ENCODE assay signal across 12 cellular contexts in genomic region chr6:89950879-89951391, GRCh38. TPM values are rescaled to one million over a fixed set of nuclear protein-coding genes. Genes with fewer than 3 reads are reported as not detected.
DNase-seq lines count a peak whose midpoint lies in the region; ATAC-seq and TF ChIP-seq lines count a peak whose summit lies in the region.
"Had no signal": no experiment of that assay in that cellular context is flagged by ENCODE, and none has a peak within 500 bp of the region (broad histone marks: within the 10 kb centered on the region; RNA-seq: fewer than 3 reads in every experiment).

No MANE protein-coding gene starts in this region.

- H3K23ac ChIP-seq in neuronal stem cell (ENCODE audit: low read depth, low read length, poor library complexity): no peak overlapping the region

- H2AFZ ChIP-seq in neural progenitor cell (replicated peaks) (no peak overlapping the region), neuronal stem cell (ENCODE audit: low read length) (no peak overlapping the region)

- H3K9ac ChIP-seq in neural progenitor cell (no peak overlapping the region), neuronal stem cell (ENCODE audit: low read depth, low read length, poor library complexity) (no peak overlapping the region)

- H3K4me3 ChIP-seq in Panc1 (ENCODE audit: low read depth in 2 of 2, low read length in 2 of 2): no peak overlapping the region
- H3K4me3 ChIP-seq in cardiac fibroblast (replicated peaks in 1 of 2; ENCODE audit: low read depth in 2 of 2, low read length in 2 of 2): no peak overlapping the region
- no peak overlapping the region for H3K4me3 ChIP-seq in neural progenitor cell
- no peak overlapping the region for H3K4me3 ChIP-seq in neuronal stem cell (ENCODE audit: low read length in 2 of 2)

- H3K27ac Mint-ChIP-seq in neural progenitor cell: peak overlapping the region; percentile 79

- H3K4me1 ChIP-seq in Panc1 (ENCODE audit: control insufficient read depth, insufficient read depth, low read length) (peaks cover 21% of the 10 kb centered on the region), neural progenitor cell (peaks cover 20% of the 10 kb centered on the region), neuronal stem cell (ENCODE audit: control insufficient read depth in 2 of 2, insufficient read depth in 1 of 2, low read depth in 1 of 2, low read length in 2 of 2) (peaks cover 8 to 15% of the 10 kb centered on the region in 2 donors)

- H3K79me2 ChIP-seq in neural progenitor cell (ENCODE audit: low read depth): no peaks in the 10 kb centered on the region

- no peaks in the 10 kb centered on the region for H3K9me3 Mint-ChIP-seq in neural progenitor cell

- H3K18ac ChIP-seq in neuronal stem cell (ENCODE audit: low read length): no peak overlapping the region

- H3K4me3 Mint-ChIP-seq in neural progenitor cell: no peak overlapping the region

- no peak overlapping the region for H2BK120ac ChIP-seq in neuronal stem cell (ENCODE audit: low read depth, low read length)

- no peak for TF ChIP-seq CTCF in Panc1 (IDR thresholded peaks at IDR 0.05)
- no peak for TF ChIP-seq CTCF in cardiac fibroblast (IDR thresholded peaks at IDR 0.05; ENCODE audit: low read depth, low read length)
- no peak for TF ChIP-seq CTCF in neural progenitor cell (IDR thresholded peaks at IDR 0.05)

- peaks cover 34% of the 10 kb centered on the region for H3K4me1 Mint-ChIP-seq in neural progenitor cell

- no peak overlapping the region for H2AK5ac ChIP-seq in neuronal stem cell (ENCODE audit: low read depth, low read length)

- H3K14ac ChIP-seq in neuronal stem cell (ENCODE audit: low read length): no peak overlapping the region

- no peaks in the 10 kb centered on the region for H3K27me3 ChIP-seq in Panc1 (ENCODE audit: control insufficient read depth, insufficient read depth, low read length)
- H3K27me3 ChIP-seq in neural progenitor cell: no peaks in the 10 kb centered on the region
- no peaks in the 10 kb centered on the region for H3K27me3 ChIP-seq in neuronal stem cell (ENCODE audit: control insufficient read depth in 3 of 3, insufficient read depth in 3 of 3, low read depth in 1 of 3, low read length in 3 of 3)

- H3K4ac ChIP-seq in neuronal stem cell (ENCODE audit: low read length): no peak overlapping the region

- H3K36me3 ChIP-seq in Panc1 (ENCODE audit: control insufficient read depth, insufficient read depth, low read length): no peaks in the 10 kb centered on the region
- no peaks in the 10 kb centered on the region for H3K36me3 ChIP-seq in neural progenitor cell
- H3K36me3 ChIP-seq in neuronal stem cell (replicated peaks in 1 of 2; ENCODE audit: control insufficient read depth in 2 of 2, insufficient read depth in 2 of 2, low read length in 2 of 2): peaks cover 7 to 8% of the 10 kb centered on the region in 2 donors

- no peak overlapping the region for H3K4me2 ChIP-seq in neural progenitor cell
- no peak overlapping the region for H3K4me2 ChIP-seq in neuronal stem cell (ENCODE audit: insufficient read depth, low read length, poor library complexity, severe bottlenecking)

- POLR2A ChIA-PET in Panc1 (lab: Charles Lee): no interaction called here

- peaks cover 17% of the 10 kb centered on the region for H3K36me3 Mint-ChIP-seq in neural progenitor cell

- no peak overlapping the region for H2BK5ac ChIP-seq in neuronal stem cell (ENCODE audit: low read length)

- H3K27ac ChIP-seq in Panc1 (ENCODE audit: low read length): peak overlapping the region; percentile 69
- H3K27ac ChIP-seq in neural progenitor cell: no peak overlapping the region
- no peak overlapping the region for H3K27ac ChIP-seq in neuronal stem cell (replicated peaks; ENCODE audit: low read length)

- DNase-seq in ELF-1 (ENCODE audit: low read depth, low spot score): peak; percentile 50
- DNase-seq in Panc1 (ENCODE audit: low read depth, low spot score): no peak
- DNase-seq in cardiac fibroblast (ENCODE audit: low read depth in 2 of 2): peak; percentile 22 to 61
- no peak for DNase-seq in neural progenitor cell (ENCODE audit: low spot score)
- no peak for DNase-seq in neuronal stem cell (ENCODE audit: low spot score)
- no peak for DNase-seq in activated T-cell treated with anti-CD3 and anti-CD28 coated beads, Interleukin-2, amount 50 U/mL, for 48 hours
- DNase-seq in DMS 273 (lab: John Stamatoyannopoulos, UW; ENCODE audit: unreplicated experiment): no peak
- DNase-seq: cortex of kidney had no signal

- H4K91ac ChIP-seq in neuronal stem cell (ENCODE audit: low read depth, low read length, poor library complexity): no peak overlapping the region

- H3F3A ChIP-seq in neural progenitor cell (ENCODE audit: low read depth): peaks cover 11% of the 10 kb centered on the region

- no TSS peak for BruUV-seq in Panc1 (replicated peaks; lab: Mats Ljungman, UMichigan)

- H2BK15ac ChIP-seq in neuronal stem cell (ENCODE audit: low read length): no peak overlapping the region

- ATAC-seq in Panc1 (peak; percentile 18), HG03095 (IDR thresholded peaks at IDR 0.05; ENCODE audit: unreplicated experiment) (no peak)

- no peaks in the 10 kb centered on the region for H3K79me1 ChIP-seq in neuronal stem cell (ENCODE audit: low read depth, low read length)

- H3K9me3 ChIP-seq in Panc1 (ENCODE audit: control insufficient read depth, insufficient read depth, low read depth, low read length) (no peaks in the 10 kb centered on the region), neural progenitor cell (ENCODE audit: low read depth) (no peaks in the 10 kb centered on the region), neuronal stem cell (replicated peaks in 1 of 2; ENCODE audit: control insufficient read depth in 2 of 2, insufficient read depth in 1 of 2, low read depth in 1 of 2, low read length in 2 of 2) (no peaks in the 10 kb centered on the region)

- H4K20me1 ChIP-seq in neural progenitor cell (ENCODE audit: low read depth): no peaks in the 10 kb centered on the region

- no peak overlapping the region for H2BK12ac ChIP-seq in neuronal stem cell (ENCODE audit: low read length)

- peaks cover 5% of the 10 kb centered on the region for H3K27me3 Mint-ChIP-seq in neural progenitor cell (ENCODE audit: insufficient read depth, low read depth)

- CTCF ChIA-PET in Panc1 (lab: Charles Lee): interaction anchor here (0.7 to 2.3 kb wide), 2 partner anchors 10 to 310 kb away, joined by 3 to 12 read pairs; no protein-coding TSS in a partner anchor

- intact Hi-C loops in Panc1 (cut with micrococcal nuclease; ENCODE audit: unreplicated experiment): no loop called here

- in situ Hi-C loops in Panc1 (cut with HindIII; ENCODE audit: low pct_unique_long_range_greater_than_20kb, low sequenced_read_pairs): no loop called here

- H4K8ac ChIP-seq in neuronal stem cell (ENCODE audit: low read depth, low read length): no peak overlapping the region

- WGBS in neuronal stem cell (ENCODE audit: extremely low coverage in 2 of 2, insufficient read length in 2 of 2, insufficient replicate concordance in 1 of 2), 2 donors: no CpG with 5 or more reads among the region's 15 CpGs

RNA-seq across cellular contexts. Expression of gene GJA10, which starts 56.7 kb away (rescaled TPM):
- not detected for total RNA-seq in Panc1 (2021; ENCODE audit: unreplicated experiment)
- polyA plus RNA-seq in Panc1 (2012; ENCODE audit: insufficient read length): not detected
- total RNA-seq in neural progenitor cell (ENCODE audit: low replicate concordance): 0.37 TPM in 1 of 2 replicates, not detected in the other
- polyA plus RNA-seq in neuronal stem cell (2013, experiment 1 of 2): 0.74 TPM
- 0.76 TPM for polyA plus RNA-seq in neuronal stem cell (2013, experiment 2 of 2)
- total RNA-seq: lower leg skin, NCI-H460, renal cortical epithelial cell had no signal

Comparison
In these comparisons a context has a peak if more than half of its experiments do, and no peak if none do; other contexts are left out.
1. DNase-seq: peak in ELF-1 (single experiment) and cardiac fibroblast (2 of 2); none in Panc1 (single experiment), neural progenitor cell (single experiment), neuronal stem cell (single experiment), activated T-cell treated with anti-CD3 and anti-CD28 coated beads, Interleukin-2, amount 50 U/mL, for 48 hours (0 of 2) and DMS 273 (single experiment).